ENCODE assay signal across 16 cellular contexts in genomic region chr3:196147116-196147515, GRCh38.
DNase-seq lines count a peak whose midpoint lies in the region; ATAC-seq and TF ChIP-seq lines count a peak whose summit lies in the region.
"Had no signal": no experiment of that assay in that cellular context is flagged by ENCODE, and none has a peak within 500 bp of the region (broad histone marks: within the 10 kb centered on the region; RNA-seq: fewer than 3 reads in every experiment).

No MANE protein-coding gene starts in this region.

- H3K9me3 Mint-ChIP-seq in activated naive CD4-positive, alpha-beta T cell treated with anti-CD3 and anti-CD28 coated beads, Interleukin-2, amount 50 U/mL, for 24 hours = no peaks in the 10 kb centered on the region

- H3K27me3 ChIP-seq in lower lobe of right lung (ENCODE audit: low read depth) (no peaks in the 10 kb centered on the region), upper lobe of right lung (no peaks in the 10 kb centered on the region), uterus (no peaks in the 10 kb centered on the region)
- H3K27me3 ChIP-seq: BLaER1 had no signal

- H3K4me3 ChIP-seq in lower lobe of right lung = no peak overlapping the region
- H3K4me3 ChIP-seq in upper lobe of right lung = no peak overlapping the region
- H3K4me3 ChIP-seq in uterus = no peak overlapping the region
- H3K4me3 ChIP-seq: BLaER1, HAP-1 had no signal

- H3K9me3 ChIP-seq in lower lobe of right lung = no peaks in the 10 kb centered on the region
- no peaks in the 10 kb centered on the region for H3K9me3 ChIP-seq in upper lobe of right lung
- H3K9me3 ChIP-seq in uterus = peaks cover 0 to 8% of the 10 kb centered on the region in 2 donors
- H3K9me3 ChIP-seq: HAP-1 had no signal

- intact Hi-C loops in lower lobe of right lung (cut with DNase I) (no loop called here), upper lobe of right lung (cut with DNase I) (no loop called here), uterus (cut with DNase I; ENCODE audit: low total_unique reads) (no loop called here)

- no peak for TF ChIP-seq EP300 in Ishikawa (IDR thresholded peaks at IDR 0.05; ENCODE audit: borderline replicate concordance)

- ATAC-seq in lower lobe of right lung = no peak
- ATAC-seq in upper lobe of right lung = no peak
- no peak for ATAC-seq in GM21717 (IDR thresholded peaks at IDR 0.05; ENCODE audit: unreplicated experiment)
- ATAC-seq in HG03442 (IDR thresholded peaks at IDR 0.05; ENCODE audit: unreplicated experiment) = no peak

- no peaks in the 10 kb centered on the region for H3K4me1 Mint-ChIP-seq in activated naive CD4-positive, alpha-beta T cell treated with anti-CD3 and anti-CD28 coated beads, Interleukin-2, amount 50 U/mL, for 24 hours

- peak overlapping the region; percentile 77 for H3K27ac Mint-ChIP-seq in activated naive CD4-positive, alpha-beta T cell treated with anti-CD3 and anti-CD28 coated beads, Interleukin-2, amount 50 U/mL, for 24 hours
- H3K27ac Mint-ChIP-seq: CD14-positive monocyte had no signal

- no peaks in the 10 kb centered on the region for H3K36me3 ChIP-seq in lower lobe of right lung
- H3K36me3 ChIP-seq in upper lobe of right lung = no peaks in the 10 kb centered on the region
- H3K36me3 ChIP-seq in uterus = no peaks in the 10 kb centered on the region
- H3K36me3 ChIP-seq: BLaER1, HAP-1 had no signal

- TF ChIP-seq POLR2A in uterus (IDR thresholded peaks at IDR 0.05) = no peak

- no peak for DNase-seq in activated naive CD4-positive, alpha-beta T cell treated with Interleukin-2 at 50 U/mL for 16 hours
- DNase-seq in lower lobe of right lung = no peak
- no peak for DNase-seq in upper lobe of right lung
- no peak for DNase-seq in uterus
- DNase-seq: 8988T; Calu3; CD4-positive, alpha-beta memory T cell; DMS79 treated with DMSO at 0.1 percent for 48 hours; GF-D8 had no signal

- H3K4me3 Mint-ChIP-seq in activated naive CD4-positive, alpha-beta T cell treated with anti-CD3 and anti-CD28 coated beads, Interleukin-2, amount 50 U/mL, for 24 hours = no peak overlapping the region
- H3K4me3 Mint-ChIP-seq: CD14-positive monocyte; CD4-positive, alpha-beta memory T cell had no signal

- TF ChIP-seq CTCF in lower lobe of right lung (IDR thresholded peaks at IDR 0.05) = no peak
- TF ChIP-seq CTCF in upper lobe of right lung (IDR thresholded peaks at IDR 0.05) = no peak
- TF ChIP-seq CTCF in uterus (IDR thresholded peaks at IDR 0.05) = no peak

- peak overlapping the region; percentile 24 for H3K27ac ChIP-seq in lower lobe of right lung
- peak overlapping the region; percentile 36 for H3K27ac ChIP-seq in upper lobe of right lung
- no peak overlapping the region for H3K27ac ChIP-seq in uterus
- H3K27ac ChIP-seq: BLaER1 had no signal

- H3K27me3 Mint-ChIP-seq in activated naive CD4-positive, alpha-beta T cell treated with anti-CD3 and anti-CD28 coated beads, Interleukin-2, amount 50 U/mL, for 24 hours = no peaks in the 10 kb centered on the region
- H3K27me3 Mint-ChIP-seq: CD4-positive, alpha-beta memory T cell had no signal

- H3K4me1 ChIP-seq in lower lobe of right lung = peaks cover 8% of the 10 kb centered on the region
- H3K4me1 ChIP-seq in upper lobe of right lung = no peaks in the 10 kb centered on the region
- no peaks in the 10 kb centered on the region for H3K4me1 ChIP-seq in uterus
- H3K4me1 ChIP-seq: HAP-1 had no signal

- no peak for TF ChIP-seq RAD21 in Ishikawa (IDR thresholded peaks at IDR 0.05; ENCODE audit: low read depth)

- no peaks in the 10 kb centered on the region for H3K36me3 Mint-ChIP-seq in activated naive CD4-positive, alpha-beta T cell treated with anti-CD3 and anti-CD28 coated beads, Interleukin-2, amount 50 U/mL, for 24 hours

TF ChIP-seq in Ishikawa, 13 proteins besides CTCF, POLR2A, EP300 and RAD21:
- TF ChIP-seq TCF12 (IDR thresholded peaks at IDR 0.05; ENCODE audit: low read depth) (0 out of 2 replicates have a peak, but pooled peaks have one; percentile 19), FOXM1 (IDR thresholded peaks at IDR 0.05; ENCODE audit: borderline replicate concordance, low read depth) (no peak), NFIC (IDR thresholded peaks at IDR 0.05) (no peak), EGR1 (IDR thresholded peaks at IDR 0.05) (no peak), CREB1 (IDR thresholded peaks at IDR 0.05; ENCODE audit: low read depth) (no peak)

Comparison
In these comparisons a context has a peak if more than half of its experiments do, and no peak if none do; other contexts are left out.
1. H3K27ac ChIP-seq: peak in lower lobe of right lung (single experiment) and upper lobe of right lung (single experiment); none in uterus (0 of 2).